19 cellular contexts compared by ENCODE assay signal in genomic region chr9:12813533-12813932, GRCh38. TPM values are rescaled to one million over a fixed set of nuclear protein-coding genes. Genes with fewer than 3 reads are reported as not detected.
DNase-seq lines count a peak whose midpoint lies in the region; ATAC-seq, FAIRE-seq and TF ChIP-seq lines count a peak whose summit lies in the region.
"Had no signal": no experiment of that assay in that cellular context is flagged by ENCODE, and none has a peak within 500 bp of the region (broad histone marks: within the 10 kb centered on the region; RNA-seq: fewer than 3 reads in every experiment).

No MANE protein-coding gene starts in this region.

- H3K9ac ChIP-seq in astrocyte (ENCODE audit: low read length) (peak overlapping the region; percentile 86), skeletal muscle tissue (ENCODE audit: low read depth in 1 of 3, low read length in 3 of 3) (no peak overlapping the region)

- H3K27me3 ChIP-seq in astrocyte (ENCODE audit: insufficient read depth, low read length): no peaks in the 10 kb centered on the region
- no peaks in the 10 kb centered on the region for H3K27me3 ChIP-seq in left lung
- no peaks in the 10 kb centered on the region for H3K27me3 ChIP-seq in skeletal muscle tissue (ENCODE audit: control insufficient read depth in 3 of 3, insufficient read depth in 3 of 3, low read length in 3 of 3)

- H3K4me3 Mint-ChIP-seq in astrocyte (ENCODE audit: unreplicated experiment): no peak overlapping the region
- H3K4me3 Mint-ChIP-seq: central memory CD8-positive, alpha-beta T cell; stimulated activated memory B cell treated with anti-CD40 and anti-IgM and Interleukin-4, amounts not matched to agents 10 μg/mL and 1 μg/mL and 100 μg/mL, for 72 hours had no signal

- H2AFZ ChIP-seq in astrocyte (ENCODE audit: low read depth, low read length): no peak overlapping the region

- no peaks in the 10 kb centered on the region for H3K79me2 ChIP-seq in astrocyte (ENCODE audit: insufficient read depth, low read length)

- H3K36me3 ChIP-seq in astrocyte (ENCODE audit: insufficient read depth, low read length) (no peaks in the 10 kb centered on the region), left lung (no peaks in the 10 kb centered on the region), skeletal muscle tissue (ENCODE audit: control insufficient read depth in 3 of 3, insufficient read depth in 3 of 3, low read length in 3 of 3) (no peaks in the 10 kb centered on the region)

- FAIRE-seq in H54 (lab: Jason Lieb, UNC) (peak; percentile 66), astrocyte (lab: Jason Lieb, UNC) (no peak)
- FAIRE-seq: G401.6, GM18507, K562 had no signal

- peaks cover 27% of the 10 kb centered on the region for H3K4me1 Mint-ChIP-seq in astrocyte (ENCODE audit: low read depth, unreplicated experiment)
- H3K4me1 Mint-ChIP-seq: central memory CD8-positive, alpha-beta T cell; stimulated activated memory B cell treated with anti-CD40 and anti-IgM and Interleukin-4, amounts not matched to agents 10 μg/mL and 1 μg/mL and 100 μg/mL, for 72 hours had no signal

- H3K4me3 ChIP-seq in astrocyte (ENCODE audit: insufficient read depth, low read depth, low read length) (peak overlapping the region; percentile 48), left lung (no peak overlapping the region), skeletal muscle tissue (ENCODE audit: low read length in 3 of 3) (peak overlapping the region in 1 of 3 donors; percentile 38)
- H3K4me3 ChIP-seq: K562 had no signal

- POLR2A ChIA-PET in HEK293T (lab: Yijun Ruan, JAX): interaction anchor here (1.7 kb wide), 1 partner anchor 37 kb away, joined by 7 read pairs; no protein-coding TSS in a partner anchor

- H3K9me3 Mint-ChIP-seq in astrocyte (ENCODE audit: unreplicated experiment): peaks cover 3% of the 10 kb centered on the region

- H3K4me1 ChIP-seq in astrocyte (ENCODE audit: insufficient read depth, low read length) (peaks cover 19% of the 10 kb centered on the region), left lung (peaks cover 5 to 12% of the 10 kb centered on the region in 2 donors), skeletal muscle tissue (ENCODE audit: control insufficient read depth in 3 of 3, insufficient read depth in 3 of 3, low read length in 3 of 3) (peaks cover 0 to 8% (median 3%) of the 10 kb centered on the region in 3 donors)

- peak overlapping the region; percentile 77 for H3K4me2 ChIP-seq in astrocyte (ENCODE audit: low read length)

- DNase-seq in H54 (ENCODE audit: insufficient read length, low spot score) (no peak), astrocyte (ENCODE audit: low read depth) (no peak), left lung (no peak), HEK293T (ENCODE audit: extremely low spot score) (no peak), sciatic nerve (ENCODE audit: low spot score) (no peak)
- DNase-seq: activated CD4-positive, alpha-beta T cell treated with anti-CD3 and anti-CD28 coated beads, Interleukin-2, amount 50 U/mL, for 1 hour; activated gamma-delta T cell treated with Interleukin-2 at 50 U/mL for 16 hours; NCI-H187 treated with DMSO at 0.1 percent for 48 hours; stimulated activated CD4-positive, alpha-beta T cell treated with anti-CD3 and anti-CD28 coated beads, Interleukin-1b, Interleukin-23, amount 100 ng/mL, for 48 hours had no signal

- peaks cover 10% of the 10 kb centered on the region for H3K36me3 Mint-ChIP-seq in astrocyte (ENCODE audit: low read depth, unreplicated experiment)
- H3K36me3 Mint-ChIP-seq: stimulated activated memory B cell treated with anti-CD40 and anti-IgM and Interleukin-4, amounts not matched to agents 10 μg/mL and 1 μg/mL and 100 μg/mL, for 72 hours had no signal

- H4K20me1 ChIP-seq in astrocyte (ENCODE audit: insufficient read depth, low read length): no peaks in the 10 kb centered on the region

- peak overlapping the region; percentile 99 for H3K27ac Mint-ChIP-seq in astrocyte (ENCODE audit: unreplicated experiment)
- H3K27ac Mint-ChIP-seq: stimulated activated memory B cell treated with anti-CD40 and anti-IgM and Interleukin-4, amounts not matched to agents 10 μg/mL and 1 μg/mL and 100 μg/mL, for 72 hours had no signal

- TF ChIP-seq CTCF in astrocyte (IDR thresholded peaks at IDR 0.05; ENCODE audit: insufficient read depth, low read depth, low read length) (no peak), left lung (IDR thresholded peaks at IDR 0.05) (no peak)

- TF ChIP-seq POLR2A in H54 (IDR thresholded peaks at IDR 0.05; ENCODE audit: low read depth, low read length): no peak

- CTCF ChIA-PET in HEK293T (lab: Yijun Ruan, JAX): no interaction called here

- peak overlapping the region; percentile 99 for H3K27ac ChIP-seq in astrocyte (ENCODE audit: low read depth, low read length)
- H3K27ac ChIP-seq in left lung: peak overlapping the region; percentile 72 to 81
- H3K27ac ChIP-seq in skeletal muscle tissue (ENCODE audit: low read depth, low read length): peak overlapping the region; percentile 12
- H3K27ac ChIP-seq: C4-2B had no signal

- H3K9me3 ChIP-seq in astrocyte (ENCODE audit: insufficient read depth, low read depth, low read length): no peaks in the 10 kb centered on the region
- H3K9me3 ChIP-seq in left lung: no peaks in the 10 kb centered on the region
- no peaks in the 10 kb centered on the region for H3K9me3 ChIP-seq in skeletal muscle tissue (ENCODE audit: control insufficient read depth in 3 of 3, low read length in 3 of 3)

- no peaks in the 10 kb centered on the region for H3K27me3 Mint-ChIP-seq in astrocyte (ENCODE audit: low read depth, unreplicated experiment)
- H3K27me3 Mint-ChIP-seq: central memory CD8-positive, alpha-beta T cell; stimulated activated memory B cell treated with anti-CD40 and anti-IgM and Interleukin-4, amounts not matched to agents 10 μg/mL and 1 μg/mL and 100 μg/mL, for 72 hours had no signal

- intact Hi-C loops in left lung (cut with DNase I) (no loop called here), sciatic nerve (cut with DNase I) (no loop called here)

- ATAC-seq in left lung (no peak), GM21737 (IDR thresholded peaks at IDR 0.05; ENCODE audit: unreplicated experiment) (no peak), GM21381 (IDR thresholded peaks at IDR 0.05; ENCODE audit: unreplicated experiment) (no peak), sciatic nerve (no peak)
- ATAC-seq: K562; stimulated activated memory B cell treated with anti-CD40 and anti-IgM and Interleukin-4, amounts not matched to agents 10 μg/mL and 1 μg/mL and 100 μg/mL, for 72 hours had no signal

TF ChIP-seq in HEK293T, 16 proteins besides CTCF, POLR2A, EP300 and RAD21:
- no peak for TF ChIP-seq HDGF (IDR thresholded peaks at IDR 0.05; ENCODE audit: borderline replicate concordance)
- TF ChIP-seq FOXA1 (IDR thresholded peaks at IDR 0.05): no peak
- TF ChIP-seq NFRKB (IDR thresholded peaks at IDR 0.05): no peak
- no peak for TF ChIP-seq SUZ12 (IDR thresholded peaks at IDR 0.05)
- no peak for TF ChIP-seq BHLHE40 (IDR thresholded peaks at IDR 0.05; ENCODE audit: borderline replicate concordance)
- no peak for TF ChIP-seq ELF4 (IDR thresholded peaks at IDR 0.05)
- TF ChIP-seq FOXM1 (IDR thresholded peaks at IDR 0.05; ENCODE audit: borderline replicate concordance): no peak
- TF ChIP-seq ARNT (IDR thresholded peaks at IDR 0.05): no peak
- TF ChIP-seq CTBP1 (IDR thresholded peaks at IDR 0.05; ENCODE audit: borderline replicate concordance): no peak
- no peak for TF ChIP-seq L3MBTL2 (conservative IDR thresholded peaks at IDR 0.05)
- no peak for TF ChIP-seq FOXK2 (IDR thresholded peaks at IDR 0.05)
- TF ChIP-seq TARDBP (IDR thresholded peaks at IDR 0.05): no peak
- TF ChIP-seq, protein P1, sequence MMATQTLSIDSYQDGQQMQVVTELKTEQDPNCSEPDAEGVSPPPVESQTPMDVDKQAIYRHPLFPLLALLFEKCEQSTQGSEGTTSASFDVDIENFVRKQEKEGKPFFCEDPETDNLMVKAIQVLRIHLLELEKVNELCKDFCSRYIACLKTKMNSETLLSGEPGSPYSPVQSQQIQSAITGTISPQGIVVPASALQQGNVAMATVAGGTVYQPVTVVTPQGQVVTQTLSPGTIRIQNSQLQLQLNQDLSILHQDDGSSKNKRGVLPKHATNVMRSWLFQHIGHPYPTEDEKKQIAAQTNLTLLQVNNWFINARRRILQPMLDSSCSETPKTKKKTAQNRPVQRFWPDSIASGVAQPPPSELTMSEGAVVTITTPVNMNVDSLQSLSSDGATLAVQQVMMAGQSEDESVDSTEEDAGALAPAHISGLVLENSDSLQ (IDR thresholded peaks at IDR 0.05): no peak
- no peak for TF ChIP-seq LEF1 (IDR thresholded peaks at IDR 0.05; ENCODE audit: borderline replicate concordance)
- TF ChIP-seq SP1 (IDR thresholded peaks at IDR 0.05): no peak
- TF ChIP-seq ZNF384 (IDR thresholded peaks at IDR 0.05): no peak

RNA-seq across cellular contexts. Expression of gene LURAP1L, which starts 38.7 kb away (rescaled TPM):
- total RNA-seq in astrocyte: 9.0 and 13.3 TPM in 2 replicates
- 10 to 100 TPM; 37.7 to 37.8 TPM for total RNA-seq in left lung
- total RNA-seq in skeletal muscle tissue: 14.1 TPM
- 7.8 TPM for total RNA-seq in sciatic nerve
- total RNA-seq: T-helper 1 cell treated with Interleukin-12 subunit alpha and Interleukin-12 subunit beta and Interleukin-4 antibody, amounts not matched to agents 30 ng/mL and 1 ng/mL, for 36 hours had no signal

Comparison
In these comparisons a context has a peak if more than half of its experiments do, and no peak if none do; other contexts are left out.
1. H3K27ac ChIP-seq: peak in every context shown above with its lines; median percentile 99 in astrocyte; 76 in left lung; 12 in skeletal muscle tissue.